In the genomic region with DNA sequence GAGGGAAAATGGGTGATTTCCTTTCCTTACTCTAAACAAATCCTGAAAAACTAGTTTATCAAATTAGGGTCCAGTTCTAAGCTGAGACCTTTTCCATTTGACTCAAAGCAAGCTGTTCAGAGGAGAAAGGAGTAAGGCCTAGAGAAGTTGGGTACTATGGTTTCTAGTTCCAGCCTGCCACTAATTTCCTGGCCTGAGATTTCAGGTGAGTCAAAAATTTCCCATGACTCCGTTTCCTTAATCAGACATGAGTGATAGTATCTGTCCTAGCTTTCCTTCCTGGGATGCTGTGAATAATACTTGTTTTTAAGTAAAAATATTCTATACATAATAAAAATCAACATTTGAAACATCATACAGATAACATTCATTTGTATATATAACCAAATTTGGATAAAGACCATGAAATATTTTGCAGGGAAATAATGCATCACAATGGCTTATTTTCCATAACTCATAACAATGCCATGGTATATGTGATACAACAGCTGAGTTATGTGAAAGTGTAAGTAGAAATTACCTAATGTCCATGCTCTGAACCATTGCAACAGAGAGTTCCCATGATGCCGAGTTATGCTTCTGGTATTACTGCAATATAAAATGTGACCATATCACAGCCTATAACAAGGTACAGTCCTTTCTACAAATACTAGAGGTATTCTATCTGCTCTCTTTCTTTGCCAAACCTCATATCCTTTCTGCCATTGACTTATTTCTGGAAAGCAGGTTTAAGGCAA, we compare ENCODE assay signal across 13 cellular contexts.
A peak's percentile ranks its signal among the peaks of the same experiment; 100 is the strongest.
DNase-seq lines count a peak whose midpoint lies in the region; ATAC-seq, FAIRE-seq and TF ChIP-seq lines count a peak whose summit lies in the region.
"Had no signal": no experiment of that assay in that cellular context is flagged by ENCODE, and none has a peak within 500 bp of the region (broad histone marks: within the 10 kb centered on the region; RNA-seq: fewer than 3 reads in every experiment).

No MANE protein-coding gene starts in this region.

- peak overlapping the region; percentile 85 for H3K4me2 ChIP-seq in GM12878 (ENCODE audit: control insufficient read depth, insufficient read depth)

- no TSS peak for BruUV-seq in GM12878 (replicated peaks; lab: Mats Ljungman, UMichigan)

- peak overlapping the region; percentile 42; the same call in 1 of the 2 replicates for H3K4me3 ChIP-seq in GM12878
- H3K4me3 ChIP-seq: colonic mucosa, upper lobe of left lung had no signal

- peaks cover 4% of the 10 kb centered on the region; the same call in 2 of the 3 replicates for H3K9me3 ChIP-seq in GM12878 (replicated peaks; ENCODE audit: control insufficient read depth, insufficient read depth, low read length)
- H3K9me3 ChIP-seq: colonic mucosa, upper lobe of left lung had no signal

- no peak overlapping the region for H3K9ac ChIP-seq in GM12878 (ENCODE audit: control insufficient read depth, insufficient read depth, low read length)

- WGBS in GM12878 (ENCODE audit: insufficient coverage, insufficient replicate concordance, low lambda C conversion rate, missing lambda C conversion rate), result 32% methylated on average over 2 of the region's 2 CpGs

- H4K20me1 ChIP-seq in GM12878 (ENCODE audit: control insufficient read depth, insufficient read depth), result no peaks in the 10 kb centered on the region

- CTCF ChIA-PET in GM12878 (lab: Yijun Ruan, JAX), result interaction anchor here (0.6 to 1.8 kb wide), 5 partner anchors 11 to 462 kb away, joined by 3 to 5 read pairs (median 4); no protein-coding TSS in a partner anchor

- ATAC-seq in GM18498 (IDR thresholded peaks at IDR 0.05; ENCODE audit: unreplicated experiment) (peak; percentile 84), GM19467 (IDR thresholded peaks at IDR 0.05; ENCODE audit: unreplicated experiment) (peak; percentile 77), HG03045 (IDR thresholded peaks at IDR 0.05; ENCODE audit: unreplicated experiment) (peak; percentile 71), GM12878 (peak; percentile 93)

- in situ Hi-C loops in GM12878 (cut with MboI), result no loop called here

- POLR2A ChIA-PET in GM12878 (lab: Charles Lee), result interaction anchor here (1.1 to 1.3 kb wide), 2 partner anchors 10 to 143 kb away, joined by 3 to 4 read pairs; partner anchors contain the start of gene MLLT3

- no peaks in the 10 kb centered on the region for H3K36me3 Mint-ChIP-seq in activated T-cell treated with anti-CD3 and anti-CD28 coated beads, Interleukin-2, amount 50 U/mL, for 24 hours (ENCODE audit: low read depth)

- no peak for TF ChIP-seq CTCF in GM12878 (IDR thresholded peaks at IDR 0.05 in 2 of 3, conservative IDR thresholded peaks at IDR 0.05 in 1 of 3; ENCODE audit: control insufficient read depth in 2 of 3, extremely low read depth in 1 of 3, insufficient read depth in 1 of 3, low read depth in 3 of 3, low read length in 3 of 3)

- DNase-seq in GM12878 (ENCODE audit: low read depth, low spot score), result peak; percentile 44
- no peak for DNase-seq in activated T-cell treated with anti-CD3 and anti-CD28 coated beads, Interleukin-2, amount 50 U/mL, for 24 hours
- DNase-seq in NCI-H2196 treated with DMSO at 0.1 percent for 48 hours (lab: John Stamatoyannopoulos, UW; ENCODE audit: unreplicated experiment), result no peak
- no peak for DNase-seq in head of caudate nucleus
- no peak for DNase-seq in SIG-M5 (lab: John Stamatoyannopoulos, UW)
- DNase-seq: activated T-cell treated with anti-CD3 and anti-CD28 coated beads, Interleukin-2, amount 50 U/mL, for 1 hour; colonic mucosa; NCI-H524 treated with DMSO at 0.1 percent for 48 hours; stimulated activated CD4-positive, alpha-beta T cell treated with anti-CD3 and anti-CD28 coated beads, Interleukin-1b, Interleukin-23, amount 100 ng/mL, for 48 hours; upper lobe of left lung had no signal

- peak; percentile 86 for FAIRE-seq in GM12878 (lab: Jason Lieb, UNC)

- no peak overlapping the region; the same call in 1 of the 2 replicates for H2AFZ ChIP-seq in GM12878 (ENCODE audit: control insufficient read depth, low read depth, low read length)

- intact Hi-C loops in GM12878 (cut with micrococcal nuclease; ENCODE audit: unreplicated experiment), result loop anchor here (5.0 kb wide), 1 partner anchor 143 kb away; the partner anchor contains the start of gene MLLT3
- intact Hi-C loops in head of caudate nucleus (cut with DNase I), result no loop called here

- H3K79me2 ChIP-seq in GM12878 (ENCODE audit: control insufficient read depth, insufficient read depth, low read length), result peaks cover 40% of the 10 kb centered on the region

- H3K27ac ChIP-seq in GM12878 (ENCODE audit: control insufficient read depth, insufficient read depth), result peak overlapping the region; percentile 49
- H3K27ac ChIP-seq: colonic mucosa, upper lobe of left lung had no signal

- H3K4me3 Mint-ChIP-seq in activated T-cell treated with anti-CD3 and anti-CD28 coated beads, Interleukin-2, amount 50 U/mL, for 24 hours, result no peak overlapping the region

- H3K9me3 Mint-ChIP-seq in activated T-cell treated with anti-CD3 and anti-CD28 coated beads, Interleukin-2, amount 50 U/mL, for 24 hours, result no peaks in the 10 kb centered on the region

- SMC1A ChIA-PET in GM12878 (lab: Charles Lee; ENCODE audit: uncharacterized antibody, unreplicated experiment), result interaction anchor here (0.8 to 2.5 kb wide), 11 partner anchors 10 to 137 kb away, joined by 3 to 9 read pairs (median 3); no protein-coding TSS in a partner anchor

- no peak for TF ChIP-seq POLR2A in GM12878 (IDR thresholded peaks at IDR 0.05; ENCODE audit: low read depth, low read length)

- RAD21 ChIA-PET in GM12878 (lab: Charles Lee; ENCODE audit: unreplicated experiment), result interaction anchor here (0.7 to 1.4 kb wide), 2 partner anchors 10 to 13 kb away, joined by 4 to 5 read pairs; no protein-coding TSS in a partner anchor

- TF ChIP-seq EP300 in GM12878 (IDR thresholded peaks at IDR 0.05; ENCODE audit: borderline replicate concordance in 1 of 2, control insufficient read depth in 1 of 2, low read depth in 2 of 2, low read length in 2 of 2), result no peak

- no peak for TF ChIP-seq RAD21 in GM12878 (IDR thresholded peaks at IDR 0.05; ENCODE audit: insufficient read depth, low read depth, low read length)

- H3K27me3 ChIP-seq in GM12878 (replicated peaks in 1 of 2; ENCODE audit: control insufficient read depth in 2 of 2, insufficient read depth in 2 of 2, low read length in 1 of 2), result no peaks in the 10 kb centered on the region
- H3K27me3 ChIP-seq: colonic mucosa, upper lobe of left lung had no signal

- H3K27ac Mint-ChIP-seq in activated T-cell treated with anti-CD3 and anti-CD28 coated beads, Interleukin-2, amount 50 U/mL, for 24 hours, result no peak overlapping the region

- H3K4me1 Mint-ChIP-seq in activated T-cell treated with anti-CD3 and anti-CD28 coated beads, Interleukin-2, amount 50 U/mL, for 24 hours (ENCODE audit: low read depth), result peaks cover 62% of the 10 kb centered on the region

- no peaks in the 10 kb centered on the region for H3K27me3 Mint-ChIP-seq in activated T-cell treated with anti-CD3 and anti-CD28 coated beads, Interleukin-2, amount 50 U/mL, for 24 hours

- peaks cover 34% of the 10 kb centered on the region for H3K4me1 ChIP-seq in GM12878 (ENCODE audit: control insufficient read depth, insufficient read depth, low read length)
- H3K4me1 ChIP-seq: colonic mucosa, upper lobe of left lung had no signal

- H3K36me3 ChIP-seq in GM12878 (ENCODE audit: control insufficient read depth in 2 of 2, insufficient read depth in 2 of 2, low read length in 1 of 2), result no peaks in the 10 kb centered on the region
- H3K36me3 ChIP-seq: colonic mucosa, upper lobe of left lung had no signal

TF ChIP-seq in GM12878, 131 proteins besides CTCF, POLR2A, EP300 and RAD21:
- TF ChIP-seq MXI1 (IDR thresholded peaks at IDR 0.05; ENCODE audit: low read depth, low read length), result 0 out of 2 replicates have a peak, but pooled peaks have one; percentile 9
- TF ChIP-seq, protein P1, sequence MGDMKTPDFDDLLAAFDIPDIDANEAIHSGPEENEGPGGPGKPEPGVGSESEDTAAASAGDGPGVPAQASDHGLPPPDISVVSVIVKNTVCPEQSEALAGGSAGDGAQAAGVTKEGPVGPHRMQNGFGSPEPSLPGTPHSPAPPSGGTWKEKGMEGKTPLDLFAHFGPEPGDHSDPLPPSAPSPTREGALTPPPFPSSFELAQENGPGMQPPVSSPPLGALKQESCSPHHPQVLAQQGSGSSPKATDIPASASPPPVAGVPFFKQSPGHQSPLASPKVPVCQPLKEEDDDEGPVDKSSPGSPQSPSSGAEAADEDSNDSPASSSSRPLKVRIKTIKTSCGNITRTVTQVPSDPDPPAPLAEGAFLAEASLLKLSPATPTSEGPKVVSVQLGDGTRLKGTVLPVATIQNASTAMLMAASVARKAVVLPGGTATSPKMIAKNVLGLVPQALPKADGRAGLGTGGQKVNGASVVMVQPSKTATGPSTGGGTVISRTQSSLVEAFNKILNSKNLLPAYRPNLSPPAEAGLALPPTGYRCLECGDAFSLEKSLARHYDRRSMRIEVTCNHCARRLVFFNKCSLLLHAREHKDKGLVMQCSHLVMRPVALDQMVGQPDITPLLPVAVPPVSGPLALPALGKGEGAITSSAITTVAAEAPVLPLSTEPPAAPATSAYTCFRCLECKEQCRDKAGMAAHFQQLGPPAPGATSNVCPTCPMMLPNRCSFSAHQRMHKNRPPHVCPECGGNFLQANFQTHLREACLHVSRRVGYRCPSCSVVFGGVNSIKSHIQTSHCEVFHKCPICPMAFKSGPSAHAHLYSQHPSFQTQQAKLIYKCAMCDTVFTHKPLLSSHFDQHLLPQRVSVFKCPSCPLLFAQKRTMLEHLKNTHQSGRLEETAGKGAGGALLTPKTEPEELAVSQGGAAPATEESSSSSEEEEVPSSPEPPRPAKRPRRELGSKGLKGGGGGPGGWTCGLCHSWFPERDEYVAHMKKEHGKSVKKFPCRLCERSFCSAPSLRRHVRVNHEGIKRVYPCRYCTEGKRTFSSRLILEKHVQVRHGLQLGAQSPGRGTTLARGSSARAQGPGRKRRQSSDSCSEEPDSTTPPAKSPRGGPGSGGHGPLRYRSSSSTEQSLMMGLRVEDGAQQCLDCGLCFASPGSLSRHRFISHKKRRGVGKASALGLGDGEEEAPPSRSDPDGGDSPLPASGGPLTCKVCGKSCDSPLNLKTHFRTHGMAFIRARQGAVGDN (IDR thresholded peaks at IDR 0.05), result peak; percentile 39; the same call in 1 of the 2 replicates
- 0 out of 2 replicates have a peak, but pooled peaks have one; percentile 12 for TF ChIP-seq RUNX3 (IDR thresholded peaks at IDR 0.05; ENCODE audit: low read length)
- peak; percentile 43; the same call in 1 of the 2 replicates for TF ChIP-seq ATF7 (IDR thresholded peaks at IDR 0.05; ENCODE audit: low read depth)
- TF ChIP-seq NFIC (IDR thresholded peaks at IDR 0.05; ENCODE audit: low read depth, low read length), result peak; percentile 49; the same call in 1 of the 2 replicates
- TF ChIP-seq CHD1 (IDR thresholded peaks at IDR 0.05; ENCODE audit: low read depth, low read length), result no peak
